8 cellular contexts compared by ENCODE assay signal in genomic region chr16:50210266-50211038, GRCh38.
A peak's percentile ranks its signal among the peaks of the same experiment; 100 is the strongest.
DNase-seq lines count a peak whose midpoint lies in the region; ATAC-seq lines count a peak whose summit lies in the region.

No MANE protein-coding gene starts in this region.

- ATAC-seq in HG02763 (IDR thresholded peaks at IDR 0.05; ENCODE audit: unreplicated experiment) = peak; percentile 75

- in situ Hi-C loops in T47D (cut with HindIII; ENCODE audit: low pct_unique_long_range_greater_than_20kb, low sequenced_read_pairs) = no loop called here

- DNase-seq in NCI-H146 (lab: John Stamatoyannopoulos, UW) (peak; percentile 25), NCI-H146 treated with DMSO at 0.1 percent for 48 hours (lab: John Stamatoyannopoulos, UW; ENCODE audit: unreplicated experiment) (no peak), NCI-H1694 treated with DMSO at 0.1 percent for 48 hours (lab: John Stamatoyannopoulos, UW) (peak; percentile 70), UCSD-AML1 (lab: John Stamatoyannopoulos, UW; ENCODE audit: unreplicated experiment) (peak; percentile 71), T47D (ENCODE audit: low read depth in 1 of 2, low spot score in 1 of 2) (peak; percentile 13 to 74), inferior parietal cortex (ENCODE audit: extremely low spot score) (peak; percentile 87)
- peak; percentile 44 for DNase-seq in stimulated activated CD4-positive, alpha-beta T cell treated with anti-CD3 and anti-CD28 coated beads, Interleukin-12 subunit alpha, Interleukin-12 subunit beta, amount 100 ng/mL, for 4 hours
